ENCODE assay signal across 8 cellular contexts in genomic region chr16:17470871-17471744, GRCh38. TPM values are rescaled to one million over a fixed set of nuclear protein-coding genes. Genes with fewer than 3 reads are reported as not detected.
DNase-seq lines count a peak whose midpoint lies in the region; ATAC-seq, FAIRE-seq and TF ChIP-seq lines count a peak whose summit lies in the region.

XYLT1 (minus strand) TSS chr16:17470960; CDS start chr16:17470796, 164 bp downstream.

- H3K9ac ChIP-seq in NT2/D1 (ENCODE audit: insufficient read length, low read depth): peak within 1 kb of the TSS; percentile 86

- ATAC-seq in HG02642 (IDR thresholded peaks at IDR 0.05; ENCODE audit: poor library complexity, unreplicated experiment) (no peak), GM19455 (IDR thresholded peaks at IDR 0.05; ENCODE audit: unreplicated experiment) (no peak)

- H3K36me3 ChIP-seq in NT2/D1 (ENCODE audit: insufficient read depth, insufficient read length, low read length): no peaks in the 10 kb centered on the region

- no peak for TF ChIP-seq POLR2A in GM12891 (IDR thresholded peaks at IDR 0.05; ENCODE audit: low read depth, low read length)

- no peak for DNase-seq in GM12891 (ENCODE audit: insufficient read length, low spot score)
- DNase-seq in NT2/D1 (ENCODE audit: low read depth, low spot score): no peak
- peak; percentile 22 for DNase-seq in activated gamma-delta T cell (lab: John Stamatoyannopoulos, UW)
- peak in 1 of 2 donors; percentile 62 for DNase-seq in frontal cortex (ENCODE audit: low spot score in 2 of 2)
- DNase-seq in occipital lobe (lab: John Stamatoyannopoulos, UW): peak; percentile 58
- no peak for DNase-seq in OCI-M2 (lab: John Stamatoyannopoulos, UW; ENCODE audit: unreplicated experiment)

- H3K27me3 ChIP-seq in NT2/D1 (ENCODE audit: insufficient read depth, insufficient read length): peaks cover 17% of the 10 kb centered on the region

- H3K9me3 ChIP-seq in NT2/D1 (ENCODE audit: insufficient read depth, low read length): no peaks in the 10 kb centered on the region

- FAIRE-seq in GM12891 (lab: Jason Lieb, UNC) (peak; percentile 33), frontal cortex (lab: Jason Lieb, UNC) (no peak)

- peaks cover 17% of the 10 kb centered on the region for H3K4me1 ChIP-seq in NT2/D1 (ENCODE audit: insufficient read depth, insufficient read length)

- H3K4me3 ChIP-seq in NT2/D1 (ENCODE audit: insufficient read length, low read depth): peak within 1 kb of the TSS; percentile 76

TF ChIP-seq in GM12891, 5 proteins besides CTCF, POLR2A, EP300 and RAD21:
- TF ChIP-seq POU2F2 (IDR thresholded peaks at IDR 0.05; ENCODE audit: low read depth, low read length): no peak
- TF ChIP-seq PAX5 (IDR thresholded peaks at IDR 0.05; ENCODE audit: insufficient read depth, low read length, severe bottlenecking): no peak
- no peak for TF ChIP-seq TAF1 (IDR thresholded peaks at IDR 0.05; ENCODE audit: low read depth, low read length)
- no peak for TF ChIP-seq POLR2AphosphoS5 (IDR thresholded peaks at IDR 0.05; ENCODE audit: low read depth, low read length)
- TF ChIP-seq SPI1 (IDR thresholded peaks at IDR 0.05; ENCODE audit: low read depth, low read length): no peak

RNA-seq across cellular contexts. Expression of gene XYLT1, which starts in this region (rescaled TPM):
- polyA plus RNA-seq in GM12891 (2012; ENCODE audit: low read depth, missing spikeins): 5.8 TPM
- 28.9 TPM for total RNA-seq in frontal cortex
- 29.3 TPM for total RNA-seq in occipital lobe

Comparison
In these comparisons a context has a peak if more than half of its experiments do, and no peak if none do; other contexts are left out.
1. DNase-seq: peak in activated gamma-delta T cell (single experiment) and occipital lobe (single experiment); none in GM12891 (single experiment), NT2/D1 (single experiment) and OCI-M2 (single experiment).